Comparison of ENCODE assay signal across 1 cellular context in the genomic region with DNA sequence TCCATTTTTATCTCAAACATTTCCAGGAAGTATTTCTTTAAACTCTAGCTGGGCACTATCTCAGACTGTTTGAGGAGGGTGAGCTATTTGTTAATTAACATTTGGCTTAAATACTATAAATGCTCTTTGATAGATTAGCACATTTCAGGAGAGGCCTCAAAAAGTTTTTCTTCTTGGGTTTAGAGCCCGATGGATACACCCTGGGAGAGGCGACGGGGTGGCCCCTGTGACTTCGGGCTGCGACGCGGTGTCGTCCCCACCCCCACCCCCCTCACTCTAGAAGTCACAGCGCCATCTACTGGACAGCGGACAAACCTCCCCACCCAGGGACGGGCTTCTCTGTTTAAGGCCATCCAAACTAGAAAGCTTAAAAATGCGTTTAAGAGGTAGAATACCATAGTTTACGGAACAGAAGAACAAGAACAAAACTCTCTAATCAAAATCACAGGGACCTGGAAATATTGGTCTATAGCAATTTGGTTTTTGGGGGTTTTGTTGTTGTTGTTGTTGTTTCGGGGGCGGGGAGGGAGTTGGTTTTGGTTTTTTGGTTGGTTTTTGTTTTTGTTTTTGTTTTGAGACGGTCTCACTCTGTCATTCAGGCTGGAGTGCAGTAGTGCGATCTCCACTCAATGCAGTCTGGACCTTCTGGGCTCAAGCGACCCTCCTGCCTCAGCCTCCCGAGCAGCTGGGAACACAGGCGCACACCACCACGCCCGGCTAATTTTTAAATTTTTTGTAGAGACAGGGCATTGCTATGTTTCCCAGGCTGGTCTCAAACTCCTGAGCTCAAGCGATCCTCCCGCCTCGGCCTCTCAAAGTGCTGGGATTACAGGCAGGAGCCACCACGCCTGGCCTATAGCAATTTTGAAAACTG.
TF ChIP-seq lines count a peak whose summit lies in the region.

No MANE protein-coding gene starts in this region.

TF ChIP-seq in K562, 482 proteins besides CTCF, POLR2A, EP300 and RAD21 (continued from another document):
- TF ChIP-seq, protein P1, sequence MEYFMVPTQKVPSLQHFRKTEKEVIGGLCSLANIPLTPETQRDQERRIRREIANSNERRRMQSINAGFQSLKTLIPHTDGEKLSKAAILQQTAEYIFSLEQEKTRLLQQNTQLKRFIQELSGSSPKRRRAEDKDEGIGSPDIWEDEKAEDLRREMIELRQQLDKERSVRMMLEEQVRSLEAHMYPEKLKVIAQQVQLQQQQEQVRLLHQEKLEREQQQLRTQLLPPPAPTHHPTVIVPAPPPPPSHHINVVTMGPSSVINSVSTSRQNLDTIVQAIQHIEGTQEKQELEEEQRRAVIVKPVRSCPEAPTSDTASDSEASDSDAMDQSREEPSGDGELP (CRISPR knock-in tag; IDR thresholded peaks at IDR 0.05; ENCODE audit: borderline replicate concordance) = no peak
- TF ChIP-seq BMI1 (IDR thresholded peaks at IDR 0.05; ENCODE audit: low read length) (peak; percentile 64; the same call in 1 of the 2 replicates), RB1 (IDR thresholded peaks at IDR 0.05; ENCODE audit: low read depth) (peak; percentile 62; the same call in 1 of the 2 replicates), TAF7 (tag; IDR thresholded peaks at IDR 0.05) (no peak), SMC3 (conservative IDR thresholded peaks at IDR 0.05; ENCODE audit: insufficient read depth, low read depth, low read length) (peak; percentile 78), MAZ (CRISPR knock-in tag; conservative IDR thresholded peaks at IDR 0.05 in 1 of 2, IDR thresholded peaks at IDR 0.05 in 1 of 2) (peak in 1 of 2 experiments; percentile 61; a peak in 2 of 4 replicates), SMAD1 (IDR thresholded peaks at IDR 0.05; ENCODE audit: low read depth, low read length, partially characterized antibody) (no peak), CXXC5 (CRISPR knock-in tag; IDR thresholded peaks at IDR 0.05) (peak; percentile 33; the same call in 1 of the 2 replicates), CREB1 (IDR thresholded peaks at IDR 0.05) (0 out of 2 replicates have a peak, but pooled peaks have one; percentile 16), CREB1 (CRISPR knock-in tag; IDR thresholded peaks at IDR 0.05) (no peak), ZNF668 (CRISPR knock-in tag; IDR thresholded peaks at IDR 0.05) (no peak), JUND (IDR thresholded peaks at IDR 0.05; ENCODE audit: borderline replicate concordance, low read depth, low read length) (peak; percentile 47; the same call in 1 of the 2 replicates), JUND (tag; IDR thresholded peaks at IDR 0.05; ENCODE audit: borderline replicate concordance, low read depth, low read length) (no peak; the same call in 2 of the 3 replicates), ZNF212 (CRISPR knock-in tag; IDR thresholded peaks at IDR 0.05) (no peak), TGIF2 (CRISPR knock-in tag; IDR thresholded peaks at IDR 0.05) (no peak), ATF1 (CRISPR knock-in tag; IDR thresholded peaks at IDR 0.05) (no peak), ATF1 (tag; IDR thresholded peaks at IDR 0.05) (peak; percentile 65), RCOR1 (IDR thresholded peaks at IDR 0.05; ENCODE audit: borderline replicate concordance in 1 of 2, low read depth in 2 of 2, low read length in 2 of 2) (peak in 1 of 2 experiments; percentile 19; a peak in 1 of 4 replicates)
- TF ChIP-seq, protein P2, sequence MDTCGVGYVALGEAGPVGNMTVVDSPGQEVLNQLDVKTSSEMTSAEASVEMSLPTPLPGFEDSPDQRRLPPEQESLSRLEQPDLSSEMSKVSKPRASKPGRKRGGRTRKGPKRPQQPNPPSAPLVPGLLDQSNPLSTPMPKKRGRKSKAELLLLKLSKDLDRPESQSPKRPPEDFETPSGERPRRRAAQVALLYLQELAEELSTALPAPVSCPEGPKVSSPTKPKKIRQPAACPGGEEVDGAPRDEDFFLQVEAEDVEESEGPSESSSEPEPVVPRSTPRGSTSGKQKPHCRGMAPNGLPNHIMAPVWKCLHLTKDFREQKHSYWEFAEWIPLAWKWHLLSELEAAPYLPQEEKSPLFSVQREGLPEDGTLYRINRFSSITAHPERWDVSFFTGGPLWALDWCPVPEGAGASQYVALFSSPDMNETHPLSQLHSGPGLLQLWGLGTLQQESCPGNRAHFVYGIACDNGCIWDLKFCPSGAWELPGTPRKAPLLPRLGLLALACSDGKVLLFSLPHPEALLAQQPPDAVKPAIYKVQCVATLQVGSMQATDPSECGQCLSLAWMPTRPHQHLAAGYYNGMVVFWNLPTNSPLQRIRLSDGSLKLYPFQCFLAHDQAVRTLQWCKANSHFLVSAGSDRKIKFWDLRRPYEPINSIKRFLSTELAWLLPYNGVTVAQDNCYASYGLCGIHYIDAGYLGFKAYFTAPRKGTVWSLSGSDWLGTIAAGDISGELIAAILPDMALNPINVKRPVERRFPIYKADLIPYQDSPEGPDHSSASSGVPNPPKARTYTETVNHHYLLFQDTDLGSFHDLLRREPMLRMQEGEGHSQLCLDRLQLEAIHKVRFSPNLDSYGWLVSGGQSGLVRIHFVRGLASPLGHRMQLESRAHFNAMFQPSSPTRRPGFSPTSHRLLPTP (IDR thresholded peaks at IDR 0.05; ENCODE audit: borderline replicate concordance, extremely low read depth, insufficient read length) = no peak
- TF ChIP-seq, protein P3, sequence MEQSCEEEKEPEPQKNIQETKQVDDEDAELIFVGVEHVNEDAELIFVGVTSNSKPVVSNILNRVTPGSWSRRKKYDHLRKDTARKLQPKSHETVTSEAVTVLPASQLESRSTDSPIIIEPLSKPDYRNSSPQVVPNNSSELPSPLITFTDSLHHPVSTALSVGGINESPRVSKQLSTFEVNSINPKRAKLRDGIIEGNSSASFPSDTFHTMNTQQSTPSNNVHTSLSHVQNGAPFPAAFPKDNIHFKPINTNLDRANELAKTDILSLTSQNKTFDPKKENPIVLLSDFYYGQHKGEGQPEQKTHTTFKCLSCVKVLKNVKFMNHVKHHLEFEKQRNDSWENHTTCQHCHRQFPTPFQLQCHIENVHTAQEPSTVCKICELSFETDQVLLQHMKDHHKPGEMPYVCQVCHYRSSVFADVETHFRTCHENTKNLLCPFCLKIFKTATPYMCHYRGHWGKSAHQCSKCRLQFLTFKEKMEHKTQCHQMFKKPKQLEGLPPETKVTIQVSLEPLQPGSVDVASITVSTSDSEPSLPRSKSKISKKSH (CRISPR knock-in tag; IDR thresholded peaks at IDR 0.05) = no peak
- TF ChIP-seq, protein P4, sequence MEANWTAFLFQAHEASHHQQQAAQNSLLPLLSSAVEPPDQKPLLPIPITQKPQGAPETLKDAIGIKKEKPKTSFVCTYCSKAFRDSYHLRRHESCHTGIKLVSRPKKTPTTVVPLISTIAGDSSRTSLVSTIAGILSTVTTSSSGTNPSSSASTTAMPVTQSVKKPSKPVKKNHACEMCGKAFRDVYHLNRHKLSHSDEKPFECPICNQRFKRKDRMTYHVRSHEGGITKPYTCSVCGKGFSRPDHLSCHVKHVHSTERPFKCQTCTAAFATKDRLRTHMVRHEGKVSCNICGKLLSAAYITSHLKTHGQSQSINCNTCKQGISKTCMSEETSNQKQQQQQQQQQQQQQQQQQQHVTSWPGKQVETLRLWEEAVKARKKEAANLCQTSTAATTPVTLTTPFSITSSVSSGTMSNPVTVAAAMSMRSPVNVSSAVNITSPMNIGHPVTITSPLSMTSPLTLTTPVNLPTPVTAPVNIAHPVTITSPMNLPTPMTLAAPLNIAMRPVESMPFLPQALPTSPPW (CRISPR knock-in tag; IDR thresholded peaks at IDR 0.05) = peak; percentile 71
